In genomic region chr2:95115418-95115817, GRCh38 we compare ENCODE assay signal across 1 cellular context.
TF ChIP-seq lines count a peak whose summit lies in the region.

No MANE protein-coding gene starts in this region.

TF ChIP-seq in HepG2, 621 proteins besides CTCF, POLR2A, EP300 and RAD21 (continued from another document):
- TF ChIP-seq ZMYM4 (CRISPR knock-in tag; IDR thresholded peaks at IDR 0.05): 0 out of 2 replicates have a peak, but pooled peaks have one; percentile 19
- TF ChIP-seq ZNF335 (CRISPR knock-in tag; IDR thresholded peaks at IDR 0.05): peak; percentile 95
- TF ChIP-seq RFXAP (CRISPR knock-in tag; IDR thresholded peaks at IDR 0.05; ENCODE audit: borderline replicate concordance): peak; percentile 32; the same call in 1 of the 2 replicates
- TF ChIP-seq PAX8 (CRISPR knock-in tag; IDR thresholded peaks at IDR 0.05; ENCODE audit: borderline replicate concordance): no peak
- TF ChIP-seq XRCC5 (optimal IDR thresholded peaks at IDR 0.05; ENCODE audit: low read length): peak; percentile 95
- no peak for TF ChIP-seq FOXP1 (IDR thresholded peaks at IDR 0.05)
- TF ChIP-seq FOXP1 (CRISPR knock-in tag; IDR thresholded peaks at IDR 0.05): peak; percentile 52
- no peak for TF ChIP-seq ISL2 (CRISPR knock-in tag; IDR thresholded peaks at IDR 0.05)
- TF ChIP-seq GTF3A (CRISPR knock-in tag; conservative IDR thresholded peaks at IDR 0.05): no peak
- TF ChIP-seq SALL1 (CRISPR knock-in tag; IDR thresholded peaks at IDR 0.05): peak; percentile 55; the same call in 1 of the 2 replicates
- no peak for TF ChIP-seq ZNF496 (CRISPR knock-in tag; IDR thresholded peaks at IDR 0.05; ENCODE audit: insufficient replicate concordance)
- TF ChIP-seq KMT2A (CRISPR knock-in tag; IDR thresholded peaks at IDR 0.05): 0 out of 2 replicates have a peak, but pooled peaks have one; percentile 45
- peak; percentile 31; the same call in 1 of the 2 replicates for TF ChIP-seq ZNF580 (CRISPR knock-in tag; IDR thresholded peaks at IDR 0.05; ENCODE audit: borderline replicate concordance, low read depth)
- no peak for TF ChIP-seq SOX6 (IDR thresholded peaks at IDR 0.05)
- peak; percentile 35; the same call in 1 of the 2 replicates for TF ChIP-seq SOX6 (CRISPR knock-in tag; IDR thresholded peaks at IDR 0.05)
- TF ChIP-seq MYC (CRISPR knock-in tag; IDR thresholded peaks at IDR 0.05; ENCODE audit: borderline replicate concordance): no peak
- no peak for TF ChIP-seq NKX3-1 (CRISPR knock-in tag; IDR thresholded peaks at IDR 0.05)
- TF ChIP-seq, protein P1, sequence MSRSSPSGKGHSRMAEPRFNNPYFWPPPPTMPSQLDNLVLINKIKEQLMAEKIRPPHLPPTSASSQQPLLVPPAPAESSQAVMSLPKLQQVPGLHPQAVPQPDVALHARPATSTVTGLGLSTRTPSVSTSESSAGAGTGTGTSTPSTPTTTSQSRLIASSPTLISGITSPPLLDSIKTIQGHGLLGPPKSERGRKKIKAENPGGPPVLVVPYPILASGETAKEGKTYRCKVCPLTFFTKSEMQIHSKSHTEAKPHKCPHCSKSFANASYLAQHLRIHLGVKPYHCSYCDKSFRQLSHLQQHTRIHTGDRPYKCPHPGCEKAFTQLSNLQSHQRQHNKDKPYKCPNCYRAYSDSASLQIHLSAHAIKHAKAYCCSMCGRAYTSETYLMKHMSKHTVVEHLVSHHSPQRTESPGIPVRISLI (CRISPR knock-in tag; IDR thresholded peaks at IDR 0.05; ENCODE audit: borderline replicate concordance): no peak
- TF ChIP-seq, protein P2, sequence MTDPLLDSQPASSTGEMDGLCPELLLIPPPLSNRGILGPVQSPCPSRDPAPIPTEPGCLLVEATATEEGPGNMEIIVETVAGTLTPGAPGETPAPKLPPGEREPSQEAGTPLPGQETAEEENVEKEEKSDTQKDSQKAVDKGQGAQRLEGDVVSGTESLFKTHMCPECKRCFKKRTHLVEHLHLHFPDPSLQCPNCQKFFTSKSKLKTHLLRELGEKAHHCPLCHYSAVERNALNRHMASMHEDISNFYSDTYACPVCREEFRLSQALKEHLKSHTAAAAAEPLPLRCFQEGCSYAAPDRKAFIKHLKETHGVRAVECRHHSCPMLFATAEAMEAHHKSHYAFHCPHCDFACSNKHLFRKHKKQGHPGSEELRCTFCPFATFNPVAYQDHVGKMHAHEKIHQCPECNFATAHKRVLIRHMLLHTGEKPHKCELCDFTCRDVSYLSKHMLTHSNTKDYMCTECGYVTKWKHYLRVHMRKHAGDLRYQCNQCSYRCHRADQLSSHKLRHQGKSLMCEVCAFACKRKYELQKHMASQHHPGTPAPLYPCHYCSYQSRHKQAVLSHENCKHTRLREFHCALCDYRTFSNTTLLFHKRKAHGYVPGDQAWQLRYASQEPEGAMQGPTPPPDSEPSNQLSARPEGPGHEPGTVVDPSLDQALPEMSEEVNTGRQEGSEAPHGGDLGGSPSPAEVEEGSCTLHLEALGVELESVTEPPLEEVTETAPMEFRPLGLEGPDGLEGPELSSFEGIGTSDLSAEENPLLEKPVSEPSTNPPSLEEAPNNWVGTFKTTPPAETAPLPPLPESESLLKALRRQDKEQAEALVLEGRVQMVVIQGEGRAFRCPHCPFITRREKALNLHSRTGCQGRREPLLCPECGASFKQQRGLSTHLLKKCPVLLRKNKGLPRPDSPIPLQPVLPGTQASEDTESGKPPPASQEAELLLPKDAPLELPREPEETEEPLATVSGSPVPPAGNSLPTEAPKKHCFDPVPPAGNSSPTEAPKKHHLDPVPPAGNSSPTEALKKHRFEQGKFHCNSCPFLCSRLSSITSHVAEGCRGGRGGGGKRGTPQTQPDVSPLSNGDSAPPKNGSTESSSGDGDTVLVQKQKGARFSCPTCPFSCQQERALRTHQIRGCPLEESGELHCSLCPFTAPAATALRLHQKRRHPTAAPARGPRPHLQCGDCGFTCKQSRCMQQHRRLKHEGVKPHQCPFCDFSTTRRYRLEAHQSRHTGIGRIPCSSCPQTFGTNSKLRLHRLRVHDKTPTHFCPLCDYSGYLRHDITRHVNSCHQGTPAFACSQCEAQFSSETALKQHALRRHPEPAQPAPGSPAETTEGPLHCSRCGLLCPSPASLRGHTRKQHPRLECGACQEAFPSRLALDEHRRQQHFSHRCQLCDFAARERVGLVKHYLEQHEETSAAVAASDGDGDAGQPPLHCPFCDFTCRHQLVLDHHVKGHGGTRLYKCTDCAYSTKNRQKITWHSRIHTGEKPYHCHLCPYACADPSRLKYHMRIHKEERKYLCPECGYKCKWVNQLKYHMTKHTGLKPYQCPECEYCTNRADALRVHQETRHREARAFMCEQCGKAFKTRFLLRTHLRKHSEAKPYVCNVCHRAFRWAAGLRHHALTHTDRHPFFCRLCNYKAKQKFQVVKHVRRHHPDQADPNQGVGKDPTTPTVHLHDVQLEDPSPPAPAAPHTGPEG (CRISPR knock-in tag; IDR thresholded peaks at IDR 0.05): no peak
- no peak for TF ChIP-seq SSRP1 (CRISPR knock-in tag; IDR thresholded peaks at IDR 0.05)
- peak; percentile 28; the same call in 1 of the 2 replicates for TF ChIP-seq ZNF143 (CRISPR knock-in tag; IDR thresholded peaks at IDR 0.05)
- TF ChIP-seq ISX (CRISPR knock-in tag; conservative IDR thresholded peaks at IDR 0.05): no peak
